In the genomic region with DNA sequence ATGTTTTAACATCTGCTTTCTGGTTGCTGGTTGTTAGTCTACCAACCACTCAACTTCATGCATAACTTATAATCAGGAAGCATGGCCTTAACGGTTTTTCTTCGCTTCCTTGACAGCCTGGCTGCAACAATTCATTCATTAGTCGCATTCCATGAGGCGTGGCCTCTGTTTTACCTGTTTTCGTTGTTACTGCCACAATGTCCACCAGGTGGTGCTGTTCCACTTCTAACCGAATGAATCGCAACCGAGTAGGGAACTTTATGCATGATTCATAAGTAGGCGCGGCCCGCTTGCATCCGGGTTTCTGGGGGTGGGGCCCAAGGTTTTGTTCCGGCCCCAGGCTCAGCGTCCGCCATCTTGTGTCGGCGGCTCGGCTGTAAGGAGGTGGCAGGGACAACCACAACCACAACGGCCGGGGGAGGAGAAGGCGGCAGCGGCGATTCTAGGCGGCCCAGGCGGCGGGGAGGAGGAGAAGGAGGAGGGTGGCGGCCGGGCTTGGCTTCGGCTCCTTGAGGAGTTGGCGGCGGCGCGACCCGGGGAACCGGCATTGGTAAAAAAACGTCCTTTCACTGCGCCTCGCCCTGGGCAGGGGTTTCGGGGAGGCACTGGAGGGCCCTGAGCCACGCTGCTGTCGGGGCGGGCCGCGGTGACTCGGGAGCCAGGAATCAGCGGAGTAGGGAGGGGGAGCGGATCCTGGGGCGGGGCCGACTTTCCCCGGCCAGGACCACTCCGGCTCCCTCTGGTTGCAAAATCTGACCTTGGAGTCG, we compare ENCODE assay signal across 8 cellular contexts. TPM values are rescaled to one million over a fixed set of nuclear protein-coding genes. Genes with fewer than 3 reads are reported as not detected.
DNase-seq lines count a peak whose midpoint lies in the region; ATAC-seq and TF ChIP-seq lines count a peak whose summit lies in the region.

TSS of gene UBA1 (plus strand) at position 355 of the 767 bp plus-strand sequence. CDS start 4,974 bp downstream, outside the sequence.

- ATAC-seq in GM19351 (IDR thresholded peaks at IDR 0.05; ENCODE audit: unreplicated experiment), result peak; percentile 78
- peak; percentile 55 for ATAC-seq in HG03558 (IDR thresholded peaks at IDR 0.05; ENCODE audit: extremely low read depth, unreplicated experiment)
- ATAC-seq in left lung, result peak; percentile 92

- H3K36me3 ChIP-seq in left lung, result peaks cover 0 to 4% of the 10 kb centered on the region in 2 donors

- peak within 1 kb of the TSS; percentile 65 to 91 for H3K4me3 ChIP-seq in left lung

- H3K27me3 ChIP-seq in left lung, result no peaks in the 10 kb centered on the region

- H3K9me3 ChIP-seq in left lung, result no peaks in the 10 kb centered on the region

- intact Hi-C loops in left lung (cut with DNase I), result loop anchor here in 1 of 2 donors (5.0 to 10.0 kb wide), 2 partner anchors 189 to 331 kb away; no protein-coding TSS in a partner anchor

- DNase-seq in C1 segment of cervical spinal cord (lab: John Stamatoyannopoulos, UW) (peak; percentile 59 to 98 (median 94)), NCI-H748 (lab: John Stamatoyannopoulos, UW; ENCODE audit: unreplicated experiment) (peak; percentile 95), cortex of kidney (lab: John Stamatoyannopoulos, UW) (peak; percentile 2), left lung (peak; percentile 93 to 97)
- peak; percentile 89 for DNase-seq in activated CD4-positive, alpha-beta T cell treated with anti-CD3 and anti-CD28 coated beads, Interleukin-2, amount 50 U/mL, for 1 hour
- peak; percentile 85 to 97 for DNase-seq in stimulated activated CD4-positive, alpha-beta T cell treated with anti-CD3 and anti-CD28 coated beads, Interleukin-2, amount 100 ng/mL, for 48 hours

- peak within 1 kb of the TSS; percentile 89 to 96 for H3K27ac ChIP-seq in left lung

- peaks cover 32 to 50% of the 10 kb centered on the region in 2 donors for H3K4me1 ChIP-seq in left lung

- TF ChIP-seq CTCF in left lung (IDR thresholded peaks at IDR 0.05), result peak; percentile 78 to 83

RNA-seq across cellular contexts. Expression of gene UBA1, which starts in this region (rescaled TPM):
- 100 to 1,000 TPM; 202 to 248 TPM for total RNA-seq in left lung

Comparison
In these comparisons a context has a peak if more than half of its experiments do, and no peak if none do; other contexts are left out.
1. Peak in every context shown above with its lines: DNase-seq, ATAC-seq, H3K4me3 ChIP-seq and H3K27ac ChIP-seq.
2. DNase-seq: peak in every context shown above with its lines; median percentile 95 in NCI-H748; 95 in left lung; 94 in C1 segment of cervical spinal cord; 91 in stimulated activated CD4-positive, alpha-beta T cell treated with anti-CD3 and anti-CD28 coated beads, Interleukin-2, amount 100 ng/mL, for 48 hours; 89 in activated CD4-positive, alpha-beta T cell treated with anti-CD3 and anti-CD28 coated beads, Interleukin-2, amount 50 U/mL, for 1 hour; 2 in cortex of kidney.